In the genomic region with DNA sequence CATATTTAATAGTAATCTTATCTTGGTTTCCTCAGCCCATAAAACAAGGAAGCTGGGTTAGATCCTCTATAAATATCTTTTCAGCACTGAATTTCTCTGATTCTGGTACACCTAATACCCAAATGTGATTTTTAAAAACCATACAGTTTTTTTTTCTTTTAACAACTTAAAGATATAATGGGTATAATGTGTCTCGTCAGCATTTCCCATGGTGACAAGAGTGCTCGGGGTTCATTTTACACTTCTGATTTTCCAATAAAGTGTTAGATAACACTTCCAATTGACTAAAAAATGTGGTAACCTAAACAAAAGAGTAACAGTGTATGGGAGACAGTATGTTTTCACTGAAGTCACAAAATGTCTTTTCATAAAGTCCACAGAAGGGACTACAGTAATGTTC, we compare ENCODE assay signal across 1 cellular context.
TF ChIP-seq lines count a peak whose summit lies in the region.

No MANE protein-coding gene starts in this region.

TF ChIP-seq in HCT116, 20 proteins besides CTCF, POLR2A, EP300 and RAD21 (continued from another document):
- TF ChIP-seq ZBTB33 (IDR thresholded peaks at IDR 0.05; ENCODE audit: extremely low read depth, insufficient replicate concordance, low read length), result no peak
- no peak for TF ChIP-seq EGR1 (IDR thresholded peaks at IDR 0.05; ENCODE audit: low read depth)
- TF ChIP-seq CBX3 (IDR thresholded peaks at IDR 0.05; ENCODE audit: low read depth), result no peak
- TF ChIP-seq ELF1 (IDR thresholded peaks at IDR 0.05; ENCODE audit: borderline replicate concordance, low read depth), result no peak
- TF ChIP-seq ZNF274 (IDR thresholded peaks at IDR 0.05; ENCODE audit: low read depth, low read length), result no peak
- no peak for TF ChIP-seq POLR2AphosphoS5 (IDR thresholded peaks at IDR 0.05; ENCODE audit: low read depth, low read length)
- no peak for TF ChIP-seq ZFX (IDR thresholded peaks at IDR 0.05)
- TF ChIP-seq EZH2 (IDR thresholded peaks at IDR 0.05), result no peak
- no peak for TF ChIP-seq SP1 (IDR thresholded peaks at IDR 0.05; ENCODE audit: low read depth)
- TF ChIP-seq, protein P1, sequence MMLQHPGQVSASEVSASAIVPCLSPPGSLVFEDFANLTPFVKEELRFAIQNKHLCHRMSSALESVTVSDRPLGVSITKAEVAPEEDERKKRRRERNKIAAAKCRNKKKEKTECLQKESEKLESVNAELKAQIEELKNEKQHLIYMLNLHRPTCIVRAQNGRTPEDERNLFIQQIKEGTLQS (IDR thresholded peaks at IDR 0.05), result no peak
- TF ChIP-seq REST (IDR thresholded peaks at IDR 0.05; ENCODE audit: low read depth), result no peak
TF ChIP-seq in HCT116: peak in this region for 0.
